ENCODE assay signal across 10 cellular contexts in genomic region chr6:498795-499231, GRCh38.
DNase-seq lines count a peak whose midpoint lies in the region; ATAC-seq and TF ChIP-seq lines count a peak whose summit lies in the region.
"Had no signal": no experiment of that assay in that cellular context is flagged by ENCODE, and none has a peak within 500 bp of the region (broad histone marks: within the 10 kb centered on the region; RNA-seq: fewer than 3 reads in every experiment).

No MANE protein-coding gene starts in this region.

- H3K4me2 ChIP-seq in OCI-LY3 (ENCODE audit: low read length) = peak overlapping the region; percentile 81

- H3K9me3 ChIP-seq in OCI-LY3 (ENCODE audit: insufficient read depth, low read length) = no peaks in the 10 kb centered on the region

- H4K20me1 ChIP-seq in OCI-LY3 (ENCODE audit: insufficient read depth, low read length) = no peaks in the 10 kb centered on the region

- no peak overlapping the region for H2AFZ ChIP-seq in OCI-LY3 (ENCODE audit: low read depth, low read length)

- H3K27ac Mint-ChIP-seq in central memory CD8-positive, alpha-beta T cell (ENCODE audit: low read depth) = peak overlapping the region; percentile 95

- peaks cover 17% of the 10 kb centered on the region for H3K79me2 ChIP-seq in OCI-LY3 (ENCODE audit: low read length)

- H3K27me3 Mint-ChIP-seq in central memory CD8-positive, alpha-beta T cell = no peaks in the 10 kb centered on the region

- no peaks in the 10 kb centered on the region for H3K27me3 ChIP-seq in OCI-LY3 (ENCODE audit: low read depth, low read length)

- peak; percentile 65 for ATAC-seq in GM21737 (IDR thresholded peaks at IDR 0.05; ENCODE audit: unreplicated experiment)
- peak; percentile 75 for ATAC-seq in central memory CD8-positive, alpha-beta T cell (replicated peaks; ENCODE audit: extremely low read depth, poor library complexity, severe bottlenecking)

- DNase-seq in GM10266 (ENCODE audit: extremely low spot score) (peak; percentile 46), SIG-M5 (lab: John Stamatoyannopoulos, UW) (no peak), HUDEP-2 (lab: John Stamatoyannopoulos, UW; ENCODE audit: unreplicated experiment in 76 of 76) (no peak), OCI-M2 (lab: John Stamatoyannopoulos, UW; ENCODE audit: unreplicated experiment) (no peak), NCI-H1092 treated with DMSO at 0.1 percent for 48 hours (lab: John Stamatoyannopoulos, UW) (no peak)
- DNase-seq in central memory CD8-positive, alpha-beta T cell (ENCODE audit: low spot score in 2 of 2) = no peak
- DNase-seq: cerebellar nuclear complex, trophoblast cell had no signal

- peaks cover 71% of the 10 kb centered on the region for H3K4me1 ChIP-seq in OCI-LY3 (ENCODE audit: low read length)

- H3K4me1 Mint-ChIP-seq in central memory CD8-positive, alpha-beta T cell = peaks cover 51% of the 10 kb centered on the region

- H3K9me3 Mint-ChIP-seq in central memory CD8-positive, alpha-beta T cell = no peaks in the 10 kb centered on the region

- TF ChIP-seq CTCF in GM10266 (IDR thresholded peaks at IDR 0.05; ENCODE audit: control insufficient read depth, insufficient read depth, low read depth, missing control alignments) (no peak), OCI-LY3 (IDR thresholded peaks at IDR 0.05; ENCODE audit: low read depth, low read length) (no peak)

- peak overlapping the region; percentile 99 for H3K27ac ChIP-seq in OCI-LY3 (ENCODE audit: low read length)

- peak overlapping the region; percentile 67 for H3K4me3 Mint-ChIP-seq in central memory CD8-positive, alpha-beta T cell

- H3K36me3 Mint-ChIP-seq in central memory CD8-positive, alpha-beta T cell (ENCODE audit: insufficient read depth) = peaks cover 17% of the 10 kb centered on the region

- peak overlapping the region; percentile 60 for H3K4me3 ChIP-seq in OCI-LY3 (ENCODE audit: low read length)

- peak overlapping the region; percentile 93 for H3K9ac ChIP-seq in OCI-LY3 (ENCODE audit: low read length)

- peaks cover 12% of the 10 kb centered on the region for H3K36me3 ChIP-seq in OCI-LY3 (replicated peaks; ENCODE audit: low read depth, low read length)
